ENCODE assay signal across 8 cellular contexts in the genomic region with DNA sequence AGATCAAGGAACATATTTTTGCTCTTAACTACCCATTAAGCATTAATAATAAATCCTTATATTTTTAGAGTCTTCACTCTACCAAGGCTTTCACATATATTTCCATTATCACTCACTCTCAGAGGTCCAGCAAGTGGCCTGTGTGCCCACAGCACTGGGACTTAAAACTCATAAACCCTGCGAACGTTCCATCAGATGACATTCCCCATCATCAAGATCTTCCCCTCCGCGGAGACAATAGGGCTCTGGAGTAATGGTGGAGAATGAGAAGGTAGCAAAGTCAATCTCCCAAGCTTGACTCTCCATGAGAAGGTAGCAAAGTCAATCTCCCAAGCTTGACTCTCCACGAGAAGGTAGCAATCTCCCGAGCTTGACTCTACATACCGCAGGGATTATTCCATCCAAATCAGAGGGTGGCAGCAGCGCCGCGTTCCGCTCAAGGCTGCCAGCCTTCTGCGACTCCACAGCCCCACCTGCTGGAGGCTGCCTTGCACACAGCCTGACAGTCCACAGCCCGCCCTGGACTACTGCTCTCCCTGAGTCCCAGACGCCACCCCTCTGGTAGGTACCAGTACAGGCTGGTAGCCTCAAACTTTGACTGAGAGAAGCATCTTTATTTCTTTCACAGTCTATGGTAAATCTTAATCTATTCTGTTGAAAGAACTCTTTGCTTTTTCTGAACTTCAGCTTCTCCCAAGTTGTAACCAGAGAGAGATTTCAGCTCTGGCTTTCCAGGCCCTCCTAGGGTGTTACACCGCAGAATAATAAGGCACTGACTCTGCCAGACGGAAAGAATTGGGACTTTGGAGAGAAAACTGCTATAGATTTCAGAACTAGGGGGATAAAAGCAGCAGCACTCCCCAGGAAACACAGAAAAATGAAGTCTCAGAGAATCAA. TPM values are rescaled to one million over a fixed set of nuclear protein-coding genes. Genes with fewer than 3 reads are reported as not detected.
DNase-seq lines count a peak whose midpoint lies in the region; ATAC-seq and TF ChIP-seq lines count a peak whose summit lies in the region.

No MANE protein-coding gene starts in this region.

- peaks cover 28 to 32% of the 10 kb centered on the region in 2 donors for H3K27me3 Mint-ChIP-seq in CD4-positive, alpha-beta memory T cell
- peaks cover 54% of the 10 kb centered on the region for H3K27me3 Mint-ChIP-seq in activated CD4-positive, alpha-beta memory T cell treated with anti-CD3 and anti-CD28 coated beads, Interleukin-2, amount 10 ng/mL, durations not matched to agents 7 days and 5 days
- H3K27me3 Mint-ChIP-seq in memory B cell: peaks cover 22% of the 10 kb centered on the region

- H3K4me3 ChIP-seq in CD4-positive, alpha-beta memory T cell (ENCODE audit: low read length in 2 of 2): no peak overlapping the region
- H3K4me3 ChIP-seq in dorsolateral prefrontal cortex: peak overlapping the region in 25 of 59 donors; percentile 1 to 44 (median 21)

- no peak overlapping the region for H3K27ac Mint-ChIP-seq in CD4-positive, alpha-beta memory T cell
- H3K27ac Mint-ChIP-seq in activated CD4-positive, alpha-beta memory T cell treated with anti-CD3 and anti-CD28 coated beads, Interleukin-2, amount 10 ng/mL, durations not matched to agents 7 days and 5 days: no peak overlapping the region
- no peak overlapping the region for H3K27ac Mint-ChIP-seq in memory B cell

- CTCF ChIA-PET in CD4-positive, alpha-beta memory T cell (lab: Charles Lee; ENCODE audit: partially characterized antibody): interaction anchor here (0.6 to 3.4 kb wide), 14 partner anchors 8 to 97 kb away, joined by 3 to 44 read pairs (median 4); partner anchors contain the start of gene CTTNBP2NL
- CTCF ChIA-PET in activated CD4-positive, alpha-beta memory T cell treated with anti-CD3 and anti-CD28 coated beads, Interleukin-2, amount 10 ng/mL, durations not matched to agents 7 days and 5 days (lab: Charles Lee): interaction anchor here (0.6 to 2.4 kb wide), 15 partner anchors 8 to 345 kb away, joined by 3 to 19 read pairs (median 4); partner anchors contain the start of genes CAPZA1 and PPM1J

- peaks cover 4% of the 10 kb centered on the region for H3K4me1 ChIP-seq in CD4-positive, alpha-beta memory T cell (ENCODE audit: insufficient read depth, low read length)

- TF ChIP-seq CTCF in dorsolateral prefrontal cortex (IDR thresholded peaks at IDR 0.05 in 54 of 56, conservative IDR thresholded peaks at IDR 0.05 in 2 of 56; ENCODE audit: low read depth in 1 of 56, partially characterized antibody in 56 of 56): peak; percentile 79 to 99 (median 98)

- no peaks in the 10 kb centered on the region for H3K27me3 ChIP-seq in CD4-positive, alpha-beta memory T cell (ENCODE audit: insufficient read depth, low read length)
- peaks cover 0 to 4% (median 0%) of the 10 kb centered on the region in 45 donors for H3K27me3 ChIP-seq in dorsolateral prefrontal cortex

- ATAC-seq in GM19395 (IDR thresholded peaks at IDR 0.05; ENCODE audit: unreplicated experiment): peak; percentile 86
- ATAC-seq in HG03520 (IDR thresholded peaks at IDR 0.05; ENCODE audit: unreplicated experiment): peak; percentile 85
- peak; percentile 99 for ATAC-seq in memory B cell (ENCODE audit: low read depth)

- H3K36me3 ChIP-seq in CD4-positive, alpha-beta memory T cell (ENCODE audit: insufficient read depth, low read length): no peaks in the 10 kb centered on the region

- H3K4me1 Mint-ChIP-seq in CD4-positive, alpha-beta memory T cell: peaks cover 3 to 5% (median 4%) of the 10 kb centered on the region in 4 donors
- H3K4me1 Mint-ChIP-seq in activated CD4-positive, alpha-beta memory T cell treated with anti-CD3 and anti-CD28 coated beads, Interleukin-2, amount 10 ng/mL, durations not matched to agents 7 days and 5 days: no peaks in the 10 kb centered on the region
- H3K4me1 Mint-ChIP-seq in memory B cell: peaks cover 3% of the 10 kb centered on the region

- peak; percentile 69 to 76 (median 71) for DNase-seq in CD4-positive, alpha-beta memory T cell
- DNase-seq in NCI-H82 (lab: John Stamatoyannopoulos, UW) (peak; percentile 92), dorsolateral prefrontal cortex (peak; percentile 82 to 91 (median 88)), memory B cell (ENCODE audit: low spot score in 2 of 2) (peak; percentile 82 to 87)
- DNase-seq in activated CD4-positive, alpha-beta memory T cell treated with anti-CD3 and anti-CD28 coated beads, Interleukin-2, amount 10 ng/mL, durations not matched to agents 7 days and 5 days: peak; percentile 85
- peak; percentile 74 for DNase-seq in stimulated activated CD8-positive, alpha-beta memory T cell treated with anti-CD3 and anti-CD28 coated beads, Interleukin-15, amount 100 ng/mL, for 1 hour (ENCODE audit: low read depth)

- H3K9me3 ChIP-seq in CD4-positive, alpha-beta memory T cell (ENCODE audit: control insufficient read depth in 1 of 2, low read length in 2 of 2): no peaks in the 10 kb centered on the region

- no peaks in the 10 kb centered on the region for H3K9me3 Mint-ChIP-seq in CD4-positive, alpha-beta memory T cell
- no peaks in the 10 kb centered on the region for H3K9me3 Mint-ChIP-seq in activated CD4-positive, alpha-beta memory T cell treated with anti-CD3 and anti-CD28 coated beads, Interleukin-2, amount 10 ng/mL, durations not matched to agents 7 days and 5 days
- H3K9me3 Mint-ChIP-seq in memory B cell: no peaks in the 10 kb centered on the region

- H3K36me3 Mint-ChIP-seq in CD4-positive, alpha-beta memory T cell: no peaks in the 10 kb centered on the region
- H3K36me3 Mint-ChIP-seq in activated CD4-positive, alpha-beta memory T cell treated with anti-CD3 and anti-CD28 coated beads, Interleukin-2, amount 10 ng/mL, durations not matched to agents 7 days and 5 days (ENCODE audit: low read depth): no peaks in the 10 kb centered on the region
- H3K36me3 Mint-ChIP-seq in memory B cell: no peaks in the 10 kb centered on the region

- intact Hi-C loops in CD4-positive, alpha-beta memory T cell (cut with micrococcal nuclease): loop anchor here (2.0 to 5.0 kb wide), 2 partner anchors 71 to 887 kb away; no protein-coding TSS in a partner anchor
- intact Hi-C loops in dorsolateral prefrontal cortex (cut with DNase I): loop anchor here in 1 of 2 donors (10.0 kb wide), 1 partner anchor 585 kb away; no protein-coding TSS in a partner anchor

- no peak overlapping the region for H3K27ac ChIP-seq in CD4-positive, alpha-beta memory T cell (ENCODE audit: low read depth, low read length)
- H3K27ac ChIP-seq in dorsolateral prefrontal cortex: no peak overlapping the region

- peak overlapping the region in 5 of 8 donors; percentile 13 to 49 (median 26) for H3K4me3 Mint-ChIP-seq in CD4-positive, alpha-beta memory T cell
- H3K4me3 Mint-ChIP-seq in activated CD4-positive, alpha-beta memory T cell treated with anti-CD3 and anti-CD28 coated beads, Interleukin-2, amount 10 ng/mL, durations not matched to agents 7 days and 5 days: no peak overlapping the region
- no peak overlapping the region for H3K4me3 Mint-ChIP-seq in memory B cell

- POLR2A ChIA-PET in CD4-positive, alpha-beta memory T cell (lab: Charles Lee; ENCODE audit: partially characterized antibody): interaction anchor here (1.0 kb wide), 1 partner anchor 9 kb away, joined by 3 read pairs; no protein-coding TSS in a partner anchor
- POLR2A ChIA-PET in activated CD4-positive, alpha-beta memory T cell treated with anti-CD3 and anti-CD28 coated beads, Interleukin-2, amount 10 ng/mL, durations not matched to agents 7 days and 5 days (lab: Charles Lee): interaction anchor here (1.2 kb wide), 1 partner anchor 21 kb away, joined by 3 read pairs; no protein-coding TSS in a partner anchor

RNA-seq across cellular contexts. Expression of gene CTTNBP2NL, which starts 26.4 kb away (rescaled TPM):
- total RNA-seq in CD4-positive, alpha-beta memory T cell: under 1 TPM; 0.47 to 0.84 TPM
- polyA plus RNA-seq in CD4-positive, alpha-beta memory T cell: under 1 TPM in 1 of 2 donors, not detected in 1; 0.24 TPM
- 1 to 10 TPM; 3.4 to 3.6 TPM for total RNA-seq in activated CD4-positive, alpha-beta memory T cell treated with anti-CD3 and anti-CD28 coated beads, Interleukin-2, amount 10 ng/mL, durations not matched to agents 7 days and 5 days
- 10 to 100 TPM; 24.0 to 48.1 (median 32.7) TPM for total RNA-seq in dorsolateral prefrontal cortex

Comparison
In these comparisons a context has a peak if more than half of its experiments do, and no peak if none do; other contexts are left out.
1. H3K4me3 Mint-ChIP-seq: peak in CD4-positive, alpha-beta memory T cell (5 of 8); none in activated CD4-positive, alpha-beta memory T cell treated with anti-CD3 and anti-CD28 coated beads, Interleukin-2, amount 10 ng/mL, durations not matched to agents 7 days and 5 days (single experiment) and memory B cell (single experiment).
2. RNA of gene CTTNBP2NL, which starts 26.4 kb away (total RNA-seq): 24.0 to 48.1 TPM in dorsolateral prefrontal cortex; 3.4 to 3.6 TPM in activated CD4-positive, alpha-beta memory T cell treated with anti-CD3 and anti-CD28 coated beads, Interleukin-2, amount 10 ng/mL, durations not matched to agents 7 days and 5 days and 0.47 to 0.84 TPM in CD4-positive, alpha-beta memory T cell; every median in the first group is over 4 times any median in the second.
3. Peak in every context shown above with its lines, with median percentiles within 50 percentile points of each other: DNase-seq and ATAC-seq.